Comparison of ENCODE assay signal across 10 cellular contexts in the genomic region with DNA sequence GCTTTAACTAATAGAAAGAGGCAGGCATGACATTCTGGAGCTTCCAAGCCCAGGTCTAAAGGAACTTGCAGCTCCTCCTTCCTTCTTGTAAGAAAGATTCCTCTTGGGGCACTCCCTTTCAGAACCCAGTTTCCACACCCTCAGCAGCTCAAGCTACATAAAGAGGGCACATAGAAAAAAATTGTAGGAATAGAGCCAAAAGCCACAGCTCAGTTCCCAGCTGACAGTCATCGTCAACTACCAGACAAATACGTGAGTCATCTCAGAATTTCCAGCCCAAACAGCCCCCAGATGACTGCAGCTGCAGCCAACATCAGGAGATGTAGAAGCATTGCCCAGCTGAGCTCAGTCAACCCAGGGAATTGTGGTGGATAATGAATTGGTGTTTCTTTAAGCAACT.
DNase-seq lines count a peak whose midpoint lies in the region; ATAC-seq, FAIRE-seq and TF ChIP-seq lines count a peak whose summit lies in the region.
"Had no signal": no experiment of that assay in that cellular context is flagged by ENCODE, and none has a peak within 500 bp of the region (broad histone marks: within the 10 kb centered on the region; RNA-seq: fewer than 3 reads in every experiment).

No MANE protein-coding gene starts in this region.

- H3K9me3 Mint-ChIP-seq in endothelial cell (ENCODE audit: unreplicated experiment), result no peaks in the 10 kb centered on the region

- POLR2A ChIA-PET in endothelial cell of umbilical vein (lab: Charles Lee), result no interaction called here

- no peak overlapping the region for H3K4me3 ChIP-seq in endothelial cell of umbilical vein (replicated peaks in 1 of 3; ENCODE audit: insufficient read depth in 1 of 3, low read depth in 1 of 3, low read length in 3 of 3)
- no peak overlapping the region for H3K4me3 ChIP-seq in mucosa of descending colon

- H3K27ac Mint-ChIP-seq in endothelial cell (ENCODE audit: unreplicated experiment), result no peak overlapping the region

- H3K27me3 ChIP-seq in endothelial cell of umbilical vein (ENCODE audit: control insufficient read depth in 2 of 2, insufficient read depth in 2 of 2, low read length in 2 of 2), result no peaks in the 10 kb centered on the region

- intact Hi-C loops in endothelial cell of umbilical vein (cut with micrococcal nuclease) (no loop called here), mucosa of descending colon (cut with DNase I, micrococcal nuclease) (no loop called here)

- TF ChIP-seq CTCF in endothelial cell of umbilical vein (IDR thresholded peaks at IDR 0.05; ENCODE audit: extremely low read depth in 1 of 2, insufficient read depth in 1 of 2, low read depth in 1 of 2, low read length in 2 of 2) (no peak), mucosa of descending colon (IDR thresholded peaks at IDR 0.05) (no peak), GM20000 (IDR thresholded peaks at IDR 0.05; ENCODE audit: extremely low read depth, missing control alignments) (no peak), endothelial cell (IDR thresholded peaks at IDR 0.05; ENCODE audit: unreplicated experiment) (no peak)

- no peaks in the 10 kb centered on the region for H4K20me1 ChIP-seq in endothelial cell of umbilical vein (replicated peaks; ENCODE audit: control insufficient read depth, extremely low read depth, insufficient read depth, low read length)

- CTCF ChIA-PET in endothelial cell of umbilical vein (lab: Charles Lee), result interaction anchor here (1.3 kb wide), 1 partner anchor 11 kb away, joined by 3 read pairs; no protein-coding TSS in a partner anchor

- ATAC-seq in mucosa of descending colon, result peak; percentile 76
- ATAC-seq in HG02571 (IDR thresholded peaks at IDR 0.05; ENCODE audit: unreplicated experiment), result no peak
- ATAC-seq in HG03039 (IDR thresholded peaks at IDR 0.05; ENCODE audit: unreplicated experiment), result no peak

- no peaks in the 10 kb centered on the region for H3K4me1 ChIP-seq in endothelial cell of umbilical vein (ENCODE audit: control insufficient read depth, extremely low read depth, insufficient read depth, low read length)
- H3K4me1 ChIP-seq in mucosa of descending colon (ENCODE audit: low read depth), result no peaks in the 10 kb centered on the region

- no peaks in the 10 kb centered on the region for H3K79me2 ChIP-seq in endothelial cell of umbilical vein (ENCODE audit: control insufficient read depth, insufficient read depth, low read length)

- no peak overlapping the region for H2AFZ ChIP-seq in endothelial cell of umbilical vein (ENCODE audit: low read depth, low read length)

- H3K36me3 Mint-ChIP-seq in endothelial cell (ENCODE audit: low read depth, unreplicated experiment), result peaks cover 4% of the 10 kb centered on the region

- dilution Hi-C loops in endothelial cell of umbilical vein (cut with MboI; ENCODE audit: extremely low pct_ligation_motif_present, low sequenced_read_pairs), result no loop called here

- H3K9me1 ChIP-seq in endothelial cell of umbilical vein (replicated peaks; ENCODE audit: control insufficient read depth, extremely low read depth, insufficient read depth, low read length), result no peaks in the 10 kb centered on the region

- peak; percentile 57 for FAIRE-seq in endothelial cell of umbilical vein (lab: Jason Lieb, UNC)

- no peak overlapping the region for H3K4me3 Mint-ChIP-seq in endothelial cell (ENCODE audit: unreplicated experiment)

- H3K9me3 ChIP-seq in endothelial cell of umbilical vein (replicated peaks; ENCODE audit: control insufficient read depth, insufficient read depth, low read length) (no peaks in the 10 kb centered on the region), mucosa of descending colon (no peaks in the 10 kb centered on the region)

- BruUV-seq in endothelial cell of umbilical vein (replicated peaks; lab: Mats Ljungman, UMichigan), result no TSS peak

- no peak overlapping the region for H3K9ac ChIP-seq in endothelial cell of umbilical vein (replicated peaks; ENCODE audit: extremely low read depth, insufficient read depth, low read length)

- DNase-seq in Caki2 (ENCODE audit: low read depth) (peak; percentile 74), OCI-M1 (lab: John Stamatoyannopoulos, UW) (peak; percentile 10), endothelial cell of umbilical vein (ENCODE audit: low read depth, low spot score) (peak; percentile 80), mucosa of descending colon (peak in 1 of 3 donors; percentile 42), GM20000 (ENCODE audit: low spot score) (no peak), endothelial cell (ENCODE audit: low spot score) (no peak)
- DNase-seq: activated CD8-positive, alpha-beta memory T cell treated with anti-CD3 and anti-CD28 coated beads, Interleukin-2, amount 50 U/mL, for 48 hours; NCI-H2107 had no signal

- peaks cover 6% of the 10 kb centered on the region for H3K27me3 Mint-ChIP-seq in endothelial cell (ENCODE audit: unreplicated experiment)

- no peaks in the 10 kb centered on the region for H3K36me3 ChIP-seq in endothelial cell of umbilical vein (ENCODE audit: control insufficient read depth in 2 of 2, extremely low read depth in 1 of 2, insufficient read depth in 2 of 2, low read length in 2 of 2)
- no peaks in the 10 kb centered on the region for H3K36me3 ChIP-seq in mucosa of descending colon (ENCODE audit: low read depth)

- peaks cover 14% of the 10 kb centered on the region for H3K4me1 Mint-ChIP-seq in endothelial cell (ENCODE audit: unreplicated experiment)

- TF ChIP-seq POLR2A in endothelial cell of umbilical vein (IDR thresholded peaks at IDR 0.05; ENCODE audit: low read depth, low read length), result no peak

- in situ Hi-C loops in Caki2 (cut with HindIII; ENCODE audit: low pct_unique_long_range_greater_than_20kb, low sequenced_read_pairs), result no loop called here

- no peak overlapping the region for H3K4me2 ChIP-seq in endothelial cell of umbilical vein (ENCODE audit: insufficient read depth, low read length)

- H3K27ac ChIP-seq in endothelial cell of umbilical vein (ENCODE audit: insufficient read depth, low read depth, low read length), result no peak overlapping the region

TF ChIP-seq in endothelial cell of umbilical vein, 7 proteins besides CTCF, POLR2A, EP300 and RAD21:
- TF ChIP-seq FOS (IDR thresholded peaks at IDR 0.05; ENCODE audit: borderline replicate concordance, insufficient read depth, low read length), result peak; percentile 57
- no peak for TF ChIP-seq MYC (IDR thresholded peaks at IDR 0.05; ENCODE audit: low read depth, low read length)
- peak; percentile 36 for TF ChIP-seq POLR2AphosphoS5 (IDR thresholded peaks at IDR 0.05; ENCODE audit: insufficient read depth, low read depth, low read length)
- TF ChIP-seq JUN (IDR thresholded peaks at IDR 0.05; ENCODE audit: borderline replicate concordance, insufficient read depth, insufficient read length, low read depth), result peak; percentile 74
- TF ChIP-seq EZH2 (IDR thresholded peaks at IDR 0.05; ENCODE audit: borderline replicate concordance, low read depth, low read length, severe bottlenecking), result no peak

Comparison
In these comparisons a context has a peak if more than half of its experiments do, and no peak if none do; other contexts are left out.
1. DNase-seq: peak in Caki2 (single experiment), OCI-M1 (single experiment) and endothelial cell of umbilical vein (single experiment); none in GM20000 (single experiment) and endothelial cell (single experiment).